ENCODE assay signal across 40 cellular contexts in the genomic region with DNA sequence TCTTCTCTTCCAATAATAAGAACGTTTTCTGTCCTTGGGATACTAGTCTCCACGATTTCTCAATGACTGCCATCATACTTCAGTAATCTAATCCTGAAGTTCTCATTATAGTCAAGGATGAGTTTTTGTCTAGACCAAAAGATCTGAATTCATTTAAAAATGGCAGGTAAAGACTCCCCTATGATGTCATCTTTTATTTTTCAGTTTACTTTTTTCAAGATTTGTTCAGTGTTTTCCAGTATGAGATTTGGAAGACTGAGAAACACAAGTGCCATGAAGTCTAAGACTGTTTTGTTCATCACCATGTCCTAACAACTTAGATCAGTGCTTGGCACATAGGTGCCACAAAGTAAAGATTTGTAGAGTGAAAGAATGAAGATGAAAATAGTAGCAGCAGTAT.
"Had no signal": no experiment of that assay in that cellular context is flagged by ENCODE, and none has a peak within 500 bp of the region (broad histone marks: within the 10 kb centered on the region; RNA-seq: fewer than 3 reads in every experiment).

No MANE protein-coding gene starts in this region.

- H3K27me3 Mint-ChIP-seq: activated naive CD4-positive, alpha-beta T cell treated with anti-CD3 and anti-CD28 coated beads, Interleukin-2, amount 10 ng/mL, durations not matched to agents 7 days and 5 days; activated naive CD4-positive, alpha-beta T cell treated with anti-CD3 and anti-CD28 coated beads, Interleukin-2, amount 50 U/mL, for 24 hours; activated naive CD8-positive, alpha-beta T cell; activated naive CD8-positive, alpha-beta T cell treated with anti-CD3 and anti-CD28 coated beads for 36 hours; activated naive CD8-positive, alpha-beta T cell treated with anti-CD3 and anti-CD28 coated beads, Interleukin-2, amount 10 ng/mL, durations not matched to agents 7 days and 5 days; activated naive CD8-positive, alpha-beta T cell treated with anti-CD3 and anti-CD28 coated beads, Interleukin-2, amount 50 U/mL, for 24 hours; activated T-cell treated with anti-CD3 and anti-CD28 coated beads, Interleukin-2, amount 50 U/mL, for 24 hours; activated T-helper 17 cell treated with anti-CD3 and anti-CD28 coated beads, Interleukin-2, amount 50 U/mL, for 72 hours; brain; central memory CD8-positive, alpha-beta T cell had no signal

- H3K9me3 Mint-ChIP-seq: activated naive CD4-positive, alpha-beta T cell treated with anti-CD3 and anti-CD28 coated beads for 36 hours; activated naive CD4-positive, alpha-beta T cell treated with anti-CD3 and anti-CD28 coated beads, Interleukin-2, amount 10 ng/mL, durations not matched to agents 7 days and 5 days; activated naive CD4-positive, alpha-beta T cell treated with anti-CD3 and anti-CD28 coated beads, Interleukin-2, amount 50 U/mL, for 24 hours; activated naive CD4-positive, alpha-beta T cell treated with anti-CD3 and anti-CD28 coated beads, Interleukin-2, amount 50 U/mL, for 72 hours; activated naive CD8-positive, alpha-beta T cell treated with anti-CD3 and anti-CD28 coated beads for 36 hours; activated naive CD8-positive, alpha-beta T cell treated with anti-CD3 and anti-CD28 coated beads, Interleukin-2, amount 10 ng/mL, durations not matched to agents 7 days and 5 days; activated naive CD8-positive, alpha-beta T cell treated with anti-CD3 and anti-CD28 coated beads, Interleukin-2, amount 50 U/mL, for 24 hours; activated T-cell treated with anti-CD3 and anti-CD28 coated beads, Interleukin-2, amount 50 U/mL, for 24 hours; activated T-cell treated with anti-CD3 and anti-CD28 coated beads, Interleukin-2, amount 50 U/mL, for 4 hours; activated T-cell treated with anti-CD3 and anti-CD28 coated beads, Interleukin-2, amount 50 U/mL, for 72 hours; activated T-helper 1 cell treated with anti-CD3 and anti-CD28 coated beads, Interleukin-12 subunit alpha, Interleukin-12 subunit beta, Interleukin-2, Interleukin-4 antibody, amounts not matched to agents 30 ng/mL and 10 ng/mL and 1 ng/mL, durations not matched to agents 14 hours and 24 hours and 36 hours; activated T-helper 17 cell treated with anti-CD3 and anti-CD28 coated beads, Interleukin-2, amount 50 U/mL, for 72 hours; activated T-helper 2 cell treated with anti-CD3 and anti-CD28 coated beads, Interferon-gamma antibody, Interleukin-2, Interleukin-4, amounts not matched to agents 10 μg/mL and 5 μg/mL and 100 μg/mL, durations not matched to agents 14 hours and 24 hours and 36 hours; central memory CD8-positive, alpha-beta T cell had no signal

- ATAC-seq: activated naive CD4-positive, alpha-beta T cell treated with anti-CD3 and anti-CD28 coated beads, Interleukin-2, amount 50 U/mL, for 72 hours; activated naive CD8-positive, alpha-beta T cell treated with anti-CD3 and anti-CD28 coated beads, Interleukin-2, amount 50 U/mL, for 24 hours; activated T-cell treated with anti-CD3 and anti-CD28 coated beads, Interleukin-2, amount 50 U/mL, for 4 hours; activated T-cell treated with anti-CD3 and anti-CD28 coated beads, Interleukin-2, amount 50 U/mL, for 72 hours; activated T-helper 17 cell treated with anti-CD3 and anti-CD28 coated beads, Interleukin-2, amount 50 U/mL, for 72 hours; body of pancreas had no signal

- H3K4me3 Mint-ChIP-seq: activated naive CD4-positive, alpha-beta T cell treated with anti-CD3 and anti-CD28 coated beads for 36 hours; activated naive CD4-positive, alpha-beta T cell treated with anti-CD3 and anti-CD28 coated beads, Interleukin-2, amount 10 ng/mL, durations not matched to agents 7 days and 5 days; activated naive CD4-positive, alpha-beta T cell treated with anti-CD3 and anti-CD28 coated beads, Interleukin-2, amount 50 U/mL, for 24 hours; activated naive CD8-positive, alpha-beta T cell; activated naive CD8-positive, alpha-beta T cell treated with anti-CD3 and anti-CD28 coated beads for 36 hours; activated naive CD8-positive, alpha-beta T cell treated with anti-CD3 and anti-CD28 coated beads, Interleukin-2, amount 10 ng/mL, durations not matched to agents 7 days and 5 days; activated naive CD8-positive, alpha-beta T cell treated with anti-CD3 and anti-CD28 coated beads, Interleukin-2, amount 50 U/mL, for 24 hours; activated T-cell treated with anti-CD3 and anti-CD28 coated beads, Interleukin-2, amount 50 U/mL, for 24 hours; activated T-cell treated with anti-CD3 and anti-CD28 coated beads, Interleukin-2, amount 50 U/mL, for 4 hours; activated T-cell treated with anti-CD3 and anti-CD28 coated beads, Interleukin-2, amount 50 U/mL, for 72 hours; activated T-helper 1 cell treated with anti-CD3 and anti-CD28 coated beads, Interleukin-12 subunit alpha, Interleukin-12 subunit beta, Interleukin-2, Interleukin-4 antibody, amounts not matched to agents 30 ng/mL and 10 ng/mL and 1 ng/mL, durations not matched to agents 14 hours and 24 hours and 36 hours; activated T-helper 17 cell treated with anti-CD3 and anti-CD28 coated beads, Interleukin-2, amount 50 U/mL, for 72 hours; brain; central memory CD8-positive, alpha-beta T cell had no signal

- H3K9me3 ChIP-seq: adrenal gland, ascending aorta, body of pancreas, breast epithelium had no signal

- H3K4me1 Mint-ChIP-seq: activated naive CD4-positive, alpha-beta T cell treated with anti-CD3 and anti-CD28 coated beads, Interleukin-2, amount 10 ng/mL, durations not matched to agents 7 days and 5 days; activated naive CD4-positive, alpha-beta T cell treated with anti-CD3 and anti-CD28 coated beads, Interleukin-2, amount 50 U/mL, for 24 hours; activated naive CD8-positive, alpha-beta T cell treated with anti-CD3 and anti-CD28 coated beads for 36 hours; activated naive CD8-positive, alpha-beta T cell treated with anti-CD3 and anti-CD28 coated beads, Interleukin-2, amount 10 ng/mL, durations not matched to agents 7 days and 5 days; activated naive CD8-positive, alpha-beta T cell treated with anti-CD3 and anti-CD28 coated beads, Interleukin-2, amount 50 U/mL, for 24 hours; activated T-helper 17 cell treated with anti-CD3 and anti-CD28 coated beads, Interleukin-2, amount 50 U/mL, for 72 hours; brain; central memory CD8-positive, alpha-beta T cell had no signal

- H3K4me3 ChIP-seq: adrenal gland, ascending aorta, body of pancreas, breast epithelium, cardiac muscle cell had no signal

- H3K36me3 ChIP-seq: breast epithelium had no signal

- H3K27ac ChIP-seq: adrenal gland, ascending aorta, body of pancreas, brain microvascular endothelial cell, breast epithelium, cardiac muscle cell had no signal

- H3K27me3 ChIP-seq: adrenal gland, ascending aorta, body of pancreas, brain microvascular endothelial cell, breast epithelium, cardiac muscle cell had no signal

- H3K4me1 ChIP-seq: adrenal gland, ascending aorta, body of pancreas, breast epithelium had no signal

- FAIRE-seq: astrocyte, bronchial epithelial cell had no signal

- DNase-seq: activated effector memory CD4-positive, alpha-beta T cell treated with anti-CD3 and anti-CD28 coated beads, Interleukin-2, amount 50 U/mL, for 16 hours; activated effector memory CD4-positive, alpha-beta T cell treated with Interleukin-2 at 50 U/mL for 16 hours; activated gamma-delta T cell; activated gamma-delta T cell treated with Interleukin-2 at 50 U/mL for 16 hours; activated naive CD4-positive, alpha-beta T cell; activated naive CD4-positive, alpha-beta T cell treated with anti-CD3 and anti-CD28 coated beads for 36 hours; activated naive CD4-positive, alpha-beta T cell treated with anti-CD3 and anti-CD28 coated beads, Interleukin-2, amount 10 ng/mL, durations not matched to agents 7 days and 5 days; activated naive CD4-positive, alpha-beta T cell treated with anti-CD3 and anti-CD28 coated beads, Interleukin-2, amount 50 U/mL, for 16 hours; activated naive CD4-positive, alpha-beta T cell treated with Interleukin-2 at 50 U/mL for 16 hours; activated naive CD8-positive, alpha-beta T cell treated with anti-CD3 and anti-CD28 coated beads for 36 hours; activated naive CD8-positive, alpha-beta T cell treated with anti-CD3 and anti-CD28 coated beads, Interleukin-2, amount 10 ng/mL, durations not matched to agents 7 days and 5 days; activated naive CD8-positive, alpha-beta T cell treated with anti-CD3 and anti-CD28 coated beads, Interleukin-2, amount 50 U/mL, for 24 hours; activated T-cell treated with anti-CD3 and anti-CD28 coated beads, Interleukin-2, amount 50 U/mL, for 1 hour; activated T-cell treated with anti-CD3 and anti-CD28 coated beads, Interleukin-2, amount 50 U/mL, for 24 hours; activated T-cell treated with anti-CD3 and anti-CD28 coated beads, Interleukin-2, amount 50 U/mL, for 4 hours; activated T-cell treated with anti-CD3 and anti-CD28 coated beads, Interleukin-2, amount 50 U/mL, for 48 hours; activated T-cell treated with anti-CD3 and anti-CD28 coated beads, Interleukin-2, amount 50 U/mL, for 72 hours; adrenal gland; amniotic stem cell; amygdala; anterior cingulate cortex; aorta; body of pancreas; brain microvascular endothelial cell; caudate nucleus; central memory CD4-positive, alpha-beta T cell; cerebellar nuclear complex had no signal

- H3K27ac Mint-ChIP-seq: activated naive CD4-positive, alpha-beta T cell treated with anti-CD3 and anti-CD28 coated beads for 36 hours; activated naive CD4-positive, alpha-beta T cell treated with anti-CD3 and anti-CD28 coated beads, Interleukin-2, amount 10 ng/mL, durations not matched to agents 7 days and 5 days; activated naive CD4-positive, alpha-beta T cell treated with anti-CD3 and anti-CD28 coated beads, Interleukin-2, amount 50 U/mL, for 24 hours; activated naive CD4-positive, alpha-beta T cell treated with anti-CD3 and anti-CD28 coated beads, Interleukin-2, amount 50 U/mL, for 72 hours; activated naive CD8-positive, alpha-beta T cell; activated naive CD8-positive, alpha-beta T cell treated with anti-CD3 and anti-CD28 coated beads for 36 hours; activated naive CD8-positive, alpha-beta T cell treated with anti-CD3 and anti-CD28 coated beads, Interleukin-2, amount 10 ng/mL, durations not matched to agents 7 days and 5 days; activated naive CD8-positive, alpha-beta T cell treated with anti-CD3 and anti-CD28 coated beads, Interleukin-2, amount 50 U/mL, for 24 hours; activated T-cell treated with anti-CD3 and anti-CD28 coated beads, Interleukin-2, amount 50 U/mL, for 24 hours; activated T-cell treated with anti-CD3 and anti-CD28 coated beads, Interleukin-2, amount 50 U/mL, for 72 hours; activated T-helper 1 cell treated with anti-CD3 and anti-CD28 coated beads, Interleukin-12 subunit alpha, Interleukin-12 subunit beta, Interleukin-2, Interleukin-4 antibody, amounts not matched to agents 30 ng/mL and 10 ng/mL and 1 ng/mL, durations not matched to agents 14 hours and 24 hours and 36 hours; activated T-helper 17 cell treated with anti-CD3 and anti-CD28 coated beads, Interleukin-2, amount 50 U/mL, for 72 hours; activated T-helper 2 cell treated with anti-CD3 and anti-CD28 coated beads, Interferon-gamma antibody, Interleukin-2, Interleukin-4, amounts not matched to agents 10 μg/mL and 5 μg/mL and 100 μg/mL, durations not matched to agents 14 hours and 24 hours and 36 hours; brain had no signal
